Comparison of ENCODE assay signal across 6 cellular contexts in the genomic region with DNA sequence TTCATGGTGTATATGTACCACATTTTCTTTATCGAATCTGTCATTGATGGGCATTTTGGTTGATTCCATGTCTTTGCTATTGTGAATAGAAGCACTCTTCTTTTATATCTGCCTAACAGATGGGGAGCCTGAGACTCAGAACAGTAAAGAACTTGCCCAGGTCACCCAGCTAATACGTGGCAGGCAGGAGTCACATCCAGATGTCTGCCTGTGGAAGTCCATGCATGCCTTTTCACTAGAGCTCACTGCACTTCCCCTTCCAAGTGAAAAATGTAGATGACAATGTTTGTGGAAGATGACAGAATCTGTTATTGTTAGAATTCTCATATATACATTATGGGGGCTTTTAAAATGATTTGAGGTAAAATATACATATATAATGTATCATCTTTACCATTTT.
"Had no signal": no experiment of that assay in that cellular context is flagged by ENCODE, and none has a peak within 500 bp of the region (broad histone marks: within the 10 kb centered on the region; RNA-seq: fewer than 3 reads in every experiment).

No MANE protein-coding gene starts in this region.

- H3K9ac ChIP-seq: GM23248 had no signal

- H3K27ac ChIP-seq: GM23248 had no signal

- H3K36me3 Mint-ChIP-seq: IgD-negative memory B cell had no signal

- H2AFZ ChIP-seq: GM23248 had no signal

- H3K4me1 Mint-ChIP-seq: IgD-negative memory B cell had no signal

- H3K27ac Mint-ChIP-seq: IgD-negative memory B cell had no signal

- H3K4me3 Mint-ChIP-seq: IgD-negative memory B cell had no signal

- H3K4me3 ChIP-seq: GM23248 had no signal

- DNase-seq: GM23248, GOT3, H7, HCEC 1CT, KBM-7 had no signal
